ENCODE assay signal across 13 cellular contexts in the genomic region with DNA sequence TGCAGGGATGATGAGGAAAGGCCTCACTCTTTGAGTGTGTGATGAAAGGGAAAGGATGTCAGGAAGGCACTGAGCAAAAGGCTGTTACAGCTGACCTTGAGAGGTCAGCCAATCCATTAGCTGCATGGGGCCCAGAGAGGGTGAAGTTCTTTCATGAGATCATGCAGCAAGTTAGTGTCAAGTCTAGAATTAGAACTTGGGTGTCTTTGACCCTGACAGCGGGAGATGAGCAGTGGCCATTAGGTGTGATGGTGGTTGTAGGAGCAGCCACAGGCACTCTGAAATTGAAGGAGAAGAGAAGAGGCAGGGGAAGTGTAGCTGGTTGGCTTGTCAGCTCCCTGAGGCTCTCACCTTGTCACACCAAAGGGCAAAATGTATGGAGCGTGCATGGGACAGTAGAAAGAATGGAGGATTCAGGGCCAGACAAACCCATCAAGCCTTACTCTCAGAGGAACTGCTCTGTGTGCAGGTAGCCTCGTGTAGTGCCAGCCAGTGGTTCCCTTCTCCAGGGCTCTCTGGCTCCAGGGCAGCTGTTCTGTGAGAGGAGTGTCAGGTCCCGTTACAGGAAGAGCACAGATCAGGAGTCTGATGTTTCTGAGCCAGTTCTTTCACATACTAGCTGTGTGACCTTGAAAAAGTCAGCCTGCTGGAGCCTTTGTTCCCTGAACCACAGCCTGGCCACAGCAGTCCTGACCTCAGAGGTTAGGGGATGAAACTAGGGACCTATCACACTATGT. TPM values are rescaled to one million over a fixed set of nuclear protein-coding genes. Genes with fewer than 3 reads are reported as not detected.
DNase-seq lines count a peak whose midpoint lies in the region; ATAC-seq and TF ChIP-seq lines count a peak whose summit lies in the region.
"Had no signal": no experiment of that assay in that cellular context is flagged by ENCODE, and none has a peak within 500 bp of the region (broad histone marks: within the 10 kb centered on the region; RNA-seq: fewer than 3 reads in every experiment).

No MANE protein-coding gene starts in this region.

- TF ChIP-seq CTCF in RWPE2 (IDR thresholded peaks at IDR 0.05; ENCODE audit: poor library complexity, severe bottlenecking), result no peak
- no peak for TF ChIP-seq CTCF in heart left ventricle (IDR thresholded peaks at IDR 0.05)
- TF ChIP-seq CTCF in psoas muscle (IDR thresholded peaks at IDR 0.05), result no peak
- no peak for TF ChIP-seq CTCF in GM10266 (IDR thresholded peaks at IDR 0.05; ENCODE audit: control insufficient read depth, insufficient read depth, low read depth, missing control alignments)

- DNase-seq in DMS 273 (lab: John Stamatoyannopoulos, UW; ENCODE audit: unreplicated experiment) (peak; percentile 13), DMS 273 treated with DMSO at 0.1 percent for 48 hours (lab: John Stamatoyannopoulos, UW) (no peak), RWPE2 (ENCODE audit: low spot score) (no peak), heart left ventricle (peak in 2 of 5 donors; percentile 25 to 37), psoas muscle (peak; percentile 23 to 66), DMS153 treated with DMSO at 0.1 percent for 48 hours (lab: John Stamatoyannopoulos, UW; ENCODE audit: unreplicated experiment) (no peak), GM10266 (ENCODE audit: extremely low spot score) (no peak), NCI-H146 treated with DMSO at 0.1 percent for 48 hours (lab: John Stamatoyannopoulos, UW; ENCODE audit: unreplicated experiment) (no peak)
- DNase-seq: activated gamma-delta T cell; NCI-H146; stimulated activated CD4-positive, alpha-beta T cell treated with anti-CD3 and anti-CD28 coated beads, Interleukin-4, amount 100 ng/mL, for 24 hours had no signal

- H3K4me1 ChIP-seq in RWPE2 (ENCODE audit: insufficient read depth, poor library complexity, severe bottlenecking) (peaks cover 54% of the 10 kb centered on the region), heart left ventricle (peaks cover 20 to 93% (median 82%) of the 10 kb centered on the region in 12 donors), psoas muscle (peaks cover 76% of the 10 kb centered on the region)

- H3K27me3 ChIP-seq in RWPE2 (ENCODE audit: insufficient read depth, poor library complexity, severe bottlenecking) (no peaks in the 10 kb centered on the region), heart left ventricle (no peaks in the 10 kb centered on the region), psoas muscle (ENCODE audit: insufficient read depth in 3 of 3, low read length in 2 of 3) (no peaks in the 10 kb centered on the region)

- WGBS in heart left ventricle, 4 donors, result 38 to 44% (median 42%) methylated on average over 4 of the region's 4 CpGs
- WGBS in psoas muscle, 3 donors, result 44 to 54% (median 46%) methylated on average over 4 of the region's 4 CpGs

- H3K36me3 ChIP-seq in RWPE2 (ENCODE audit: low read depth), result no peaks in the 10 kb centered on the region; the same call in 1 of the 2 replicates
- H3K36me3 ChIP-seq in heart left ventricle, result no peaks in the 10 kb centered on the region
- no peaks in the 10 kb centered on the region for H3K36me3 ChIP-seq in psoas muscle (ENCODE audit: insufficient read depth in 1 of 2, low read depth in 1 of 2)

- H3K27ac ChIP-seq in RWPE2 (ENCODE audit: poor library complexity, severe bottlenecking) (peak overlapping the region; percentile 94), heart left ventricle (peak overlapping the region in 11 of 12 donors; percentile 36 to 76 (median 61)), psoas muscle (peak overlapping the region; percentile 85)
- H3K27ac ChIP-seq: 22Rv1, VCaP had no signal

- no peak for ATAC-seq in RWPE2 (ENCODE audit: low read depth)
- ATAC-seq in heart left ventricle, result peak; percentile 65 to 74 (median 68)
- ATAC-seq in psoas muscle, result peak; percentile 79 to 84 (median 82)

- H3K4me3 ChIP-seq in RWPE2 (ENCODE audit: severe bottlenecking) (no peak overlapping the region), heart left ventricle (no peak overlapping the region), psoas muscle (no peak overlapping the region)

- H3K9me3 ChIP-seq in RWPE2 (ENCODE audit: severe bottlenecking) (no peaks in the 10 kb centered on the region), heart left ventricle (no peaks in the 10 kb centered on the region), psoas muscle (no peaks in the 10 kb centered on the region)

- intact Hi-C loops in heart left ventricle (cut with DNase I), result no loop called here
- intact Hi-C loops in psoas muscle (cut with DNase I), result no loop called here

- TF ChIP-seq POLR2A in heart left ventricle (IDR thresholded peaks at IDR 0.05), result no peak

RNA-seq across cellular contexts. Expression of a gene that starts 35.9 kb away (rescaled TPM):
- 100 to 1,000 TPM in 6 of 9 donors, 10 to 100 TPM in 3; 65.3 to 146 (median 114) TPM for total RNA-seq in heart left ventricle
- polyA plus RNA-seq in heart left ventricle, result 100 to 1,000 TPM in 1 of 2 donors, 10 to 100 TPM in 1; 52.7 to 192 TPM
- 10 to 100 TPM; 45.5 to 89.5 (median 80.7) TPM for total RNA-seq in psoas muscle
- 10 to 100 TPM; 20.1 to 99.9 (median 54.0) TPM for polyA plus RNA-seq in psoas muscle

Comparison
In these comparisons a context has a peak if more than half of its experiments do, and no peak if none do; other contexts are left out.
1. DNase-seq: peak in DMS 273 (single experiment) and psoas muscle (2 of 2); none in DMS 273 treated with DMSO at 0.1 percent for 48 hours (single experiment), RWPE2 (single experiment), DMS153 treated with DMSO at 0.1 percent for 48 hours (single experiment), GM10266 (single experiment) and NCI-H146 treated with DMSO at 0.1 percent for 48 hours (single experiment).
2. Peak in every context shown above with its lines, with median percentiles within 50 percentile points of each other: H3K27ac ChIP-seq.